ENCODE assay signal across 15 cellular contexts in genomic region chr1:119635801-119636390, GRCh38. TPM values are rescaled to one million over a fixed set of nuclear protein-coding genes. Genes with fewer than 3 reads are reported as not detected.
DNase-seq lines count a peak whose midpoint lies in the region; ATAC-seq, FAIRE-seq and TF ChIP-seq lines count a peak whose summit lies in the region.
"Had no signal": no experiment of that assay in that cellular context is flagged by ENCODE, and none has a peak within 500 bp of the region (broad histone marks: within the 10 kb centered on the region; RNA-seq: fewer than 3 reads in every experiment).

No MANE protein-coding gene starts in this region.

- no peak for TF ChIP-seq POLR2A in upper lobe of left lung (IDR thresholded peaks at IDR 0.05)

- H3K27me3 ChIP-seq in heart right ventricle: peaks cover 0 to 15% (median 0%) of the 10 kb centered on the region in 7 donors
- H3K27me3 ChIP-seq in bronchial epithelial cell (ENCODE audit: control insufficient read depth, insufficient read depth, low read length): no peaks in the 10 kb centered on the region
- no peaks in the 10 kb centered on the region for H3K27me3 ChIP-seq in upper lobe of left lung

- no peak for TF ChIP-seq CTCF in heart right ventricle (IDR thresholded peaks at IDR 0.05)
- no peak for TF ChIP-seq CTCF in bronchial epithelial cell (IDR thresholded peaks at IDR 0.05; ENCODE audit: insufficient read depth, low read length, severe bottlenecking)
- TF ChIP-seq CTCF in upper lobe of left lung (IDR thresholded peaks at IDR 0.05): no peak

- 57 to 59% methylated on average over 7 of the region's 7 CpGs for WGBS in heart right ventricle, 2 donors
- 68 to 70% methylated on average over 7 of the region's 7 CpGs for WGBS in upper lobe of left lung, 2 donors

- DNase-seq in heart right ventricle: no peak
- DNase-seq in Right ventricle myocardium inferior (ENCODE audit: missing footprints): no peak
- DNase-seq in bronchial epithelial cell (ENCODE audit: low read depth): peak; percentile 44
- DNase-seq in upper lobe of left lung: no peak
- no peak for DNase-seq in KG1 (lab: John Stamatoyannopoulos, UW)
- DNase-seq in effector CD8-positive, alpha-beta T cell (lab: John Stamatoyannopoulos, UW): no peak
- DNase-seq in cerebellar nuclear complex (lab: John Stamatoyannopoulos, UW): no peak
- DNase-seq: activated CD4-positive, alpha-beta T cell treated with anti-CD3 and anti-CD28 coated beads, Interleukin-2, amount 10 ng/mL, durations not matched to agents 7 days and 5 days; effector memory CD8-positive, alpha-beta T cell; naive thymus-derived CD4-positive, alpha-beta T cell; NCI-H510A treated with DMSO at 0.1 percent for 48 hours; stimulated activated naive CD4-positive, alpha-beta T cell had no signal

- H3K9me3 ChIP-seq in heart right ventricle (no peaks in the 10 kb centered on the region), upper lobe of left lung (no peaks in the 10 kb centered on the region)

- H3K4me1 ChIP-seq in heart right ventricle: peaks cover 12 to 95% (median 76%) of the 10 kb centered on the region in 9 donors
- H3K4me1 ChIP-seq in upper lobe of left lung: peaks cover 26 to 66% (median 41%) of the 10 kb centered on the region in 4 donors

- no peak for FAIRE-seq in bronchial epithelial cell (lab: Jason Lieb, UNC)
- FAIRE-seq: A204.1 had no signal

- peak overlapping the region in 8 of 10 donors; percentile 32 to 96 (median 72) for H3K27ac ChIP-seq in heart right ventricle
- H3K27ac ChIP-seq in upper lobe of left lung: peak overlapping the region; percentile 13 to 74 (median 34)
- H3K27ac ChIP-seq: SK-N-MC had no signal

- intact Hi-C loops in heart right ventricle (cut with DNase I): loop anchor here in 1 of 10 donors (1.0 kb wide), 1 partner anchor 11 kb away; no protein-coding TSS in a partner anchor
- intact Hi-C loops in Right ventricle myocardium inferior (cut with DNase I): no loop called here

- H3K36me3 ChIP-seq in heart right ventricle (no peaks in the 10 kb centered on the region), bronchial epithelial cell (ENCODE audit: control insufficient read depth, insufficient read depth, low read length) (no peaks in the 10 kb centered on the region), upper lobe of left lung (no peaks in the 10 kb centered on the region)

- no peak for ATAC-seq in heart right ventricle
- ATAC-seq in Right ventricle myocardium inferior: no peak
- ATAC-seq in HG03039 (IDR thresholded peaks at IDR 0.05; ENCODE audit: unreplicated experiment): peak; percentile 57
- no peak for ATAC-seq in upper lobe of left lung (ENCODE audit: low FRiP score in 2 of 2)
- ATAC-seq: effector memory CD8-positive, alpha-beta T cell; naive thymus-derived CD4-positive, alpha-beta T cell had no signal

- H3K4me3 ChIP-seq in heart right ventricle: no peak overlapping the region
- H3K4me3 ChIP-seq in bronchial epithelial cell (ENCODE audit: low read depth, low read length): no peak overlapping the region
- H3K4me3 ChIP-seq in upper lobe of left lung: no peak overlapping the region
- H3K4me3 ChIP-seq: SK-N-MC had no signal

- peak in 1 of 4 donors; percentile 72 for TF ChIP-seq EP300 in upper lobe of left lung (IDR thresholded peaks at IDR 0.05)

RNA-seq across cellular contexts. Expression of gene ZNF697, which starts 12.2 kb away (rescaled TPM):
- total RNA-seq in heart right ventricle (10 to 100 TPM in 7 of 10 donors, 1 to 10 TPM in 3; 7.7 to 14.1 (median 10.4) TPM), Right ventricle myocardium inferior (8.8 TPM), bronchial epithelial cell (3.7 and 5.5 TPM in 2 replicates), upper lobe of left lung (10 to 100 TPM in 1 of 6 donors, 1 to 10 TPM in 5; 4.4 to 10.3 (median 8.0) TPM)
- 1 to 10 TPM; 2.3 to 3.1 TPM for polyA plus RNA-seq in heart right ventricle
- polyA plus RNA-seq: naive thymus-derived CD4-positive, alpha-beta T cell had no signal
